ENCODE assay signal across 10 cellular contexts in the genomic region with DNA sequence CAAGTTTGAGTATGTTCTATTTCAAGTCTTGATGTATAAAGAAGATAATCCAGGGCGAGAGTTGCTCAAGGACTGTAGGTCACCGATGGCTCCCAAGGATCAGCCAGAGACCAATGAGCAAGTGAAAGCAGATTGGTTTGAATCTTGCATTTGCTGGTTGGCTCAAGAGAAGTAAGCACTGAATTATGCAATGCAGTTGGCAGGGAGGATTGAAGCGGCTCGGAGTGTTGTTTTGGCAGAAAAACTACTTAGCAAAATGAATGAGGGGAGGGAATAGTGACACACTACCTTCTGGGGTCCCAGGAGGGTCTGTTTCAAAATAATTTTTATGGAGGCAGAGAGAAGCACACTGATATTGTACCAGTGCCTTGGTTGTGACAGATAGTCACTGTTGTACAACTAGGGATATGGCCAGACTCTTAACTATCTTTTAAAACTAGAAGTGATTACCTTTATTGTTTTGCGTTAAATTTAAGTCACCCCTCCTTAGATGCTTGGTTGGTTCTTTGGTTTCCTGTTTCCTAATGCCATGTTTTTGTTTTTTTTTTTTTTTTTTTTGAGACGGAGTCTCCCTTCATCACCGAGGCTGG. TPM values are rescaled to one million over a fixed set of nuclear protein-coding genes. Genes with fewer than 3 reads are reported as not detected.
A peak's percentile ranks its signal among the peaks of the same experiment; 100 is the strongest.
DNase-seq lines count a peak whose midpoint lies in the region; ATAC-seq, FAIRE-seq and TF ChIP-seq lines count a peak whose summit lies in the region.
"Had no signal": no experiment of that assay in that cellular context is flagged by ENCODE, and none has a peak within 500 bp of the region (broad histone marks: within the 10 kb centered on the region; RNA-seq: fewer than 3 reads in every experiment).

No MANE protein-coding gene starts in this region.

- POLR2A ChIA-PET in Caco-2 (lab: Charles Lee), result no interaction called here

- TF ChIP-seq CTCF in astrocyte (IDR thresholded peaks at IDR 0.05; ENCODE audit: insufficient read depth, low read depth, low read length) (no peak), heart right ventricle (IDR thresholded peaks at IDR 0.05) (no peak), Caco-2 (IDR thresholded peaks at IDR 0.05; ENCODE audit: insufficient read depth in 1 of 2, low read depth in 1 of 2, low read length in 1 of 2, severe bottlenecking in 1 of 2, unreplicated experiment in 1 of 2) (no peak)

- FAIRE-seq in astrocyte (lab: Jason Lieb, UNC), result no peak

- H3K27ac Mint-ChIP-seq in astrocyte (ENCODE audit: unreplicated experiment) (no peak overlapping the region), Caco-2 (ENCODE audit: unreplicated experiment) (no peak overlapping the region)
- H3K27ac Mint-ChIP-seq in activated T-cell treated with anti-CD3 and anti-CD28 coated beads, Interleukin-2, amount 50 U/mL, for 72 hours, result no peak overlapping the region

- H3K27me3 Mint-ChIP-seq in astrocyte (ENCODE audit: low read depth, unreplicated experiment) (no peaks in the 10 kb centered on the region), Caco-2 (ENCODE audit: insufficient read depth, unreplicated experiment) (no peaks in the 10 kb centered on the region)
- no peaks in the 10 kb centered on the region for H3K27me3 Mint-ChIP-seq in activated T-cell treated with anti-CD3 and anti-CD28 coated beads, Interleukin-2, amount 50 U/mL, for 72 hours (ENCODE audit: low read depth)

- H3K4me2 ChIP-seq in Karpas-422 (ENCODE audit: low read depth, low read length, poor library complexity, severe bottlenecking) (no peak overlapping the region), astrocyte (ENCODE audit: low read length) (no peak overlapping the region), skeletal muscle satellite cell (ENCODE audit: low read length) (peak overlapping the region; percentile 23)

- H3K9ac ChIP-seq in Karpas-422 (ENCODE audit: low read length), result no peak overlapping the region
- no peak overlapping the region for H3K9ac ChIP-seq in astrocyte (ENCODE audit: low read length)
- no peak overlapping the region for H3K9ac ChIP-seq in skeletal muscle satellite cell (ENCODE audit: low read depth, low read length)

- H3K27ac ChIP-seq in Karpas-422 (ENCODE audit: low read length) (no peak overlapping the region), astrocyte (ENCODE audit: low read depth, low read length) (no peak overlapping the region), heart right ventricle (peak overlapping the region in 7 of 10 donors; percentile 3 to 64 (median 21))

- H3K9me3 Mint-ChIP-seq in astrocyte (ENCODE audit: unreplicated experiment) (no peaks in the 10 kb centered on the region), Caco-2 (ENCODE audit: unreplicated experiment) (no peaks in the 10 kb centered on the region)
- no peaks in the 10 kb centered on the region for H3K9me3 Mint-ChIP-seq in activated T-cell treated with anti-CD3 and anti-CD28 coated beads, Interleukin-2, amount 50 U/mL, for 72 hours

- H4K20me1 ChIP-seq in Karpas-422 (ENCODE audit: insufficient read depth, low read depth, low read length) (no peaks in the 10 kb centered on the region), astrocyte (ENCODE audit: insufficient read depth, low read length) (no peaks in the 10 kb centered on the region)

- H2AFZ ChIP-seq in Karpas-422 (ENCODE audit: low read length) (no peak overlapping the region), astrocyte (ENCODE audit: low read depth, low read length) (no peak overlapping the region)

- CTCF ChIA-PET in Caco-2 (lab: Charles Lee), result no interaction called here

- BruUV-seq in Caco-2 (replicated peaks; lab: Mats Ljungman, UMichigan), result no TSS peak

- intact Hi-C loops in heart right ventricle (cut with DNase I), result no loop called here
- intact Hi-C loops in Caco-2 (cut with micrococcal nuclease; ENCODE audit: unreplicated experiment), result no loop called here

- H3K4me3 ChIP-seq in Karpas-422 (ENCODE audit: low read length) (no peak overlapping the region), astrocyte (ENCODE audit: insufficient read depth, low read depth, low read length) (no peak overlapping the region), heart right ventricle (no peak overlapping the region), skeletal muscle satellite cell (ENCODE audit: low read length) (no peak overlapping the region), Caco-2 (ENCODE audit: low read depth, low read length) (no peak overlapping the region)

- no peak overlapping the region for H3K4me3 Mint-ChIP-seq in astrocyte (ENCODE audit: unreplicated experiment)
- H3K4me3 Mint-ChIP-seq in Caco-2 (ENCODE audit: unreplicated experiment), result no peak overlapping the region
- no peak overlapping the region for H3K4me3 Mint-ChIP-seq in activated T-cell treated with anti-CD3 and anti-CD28 coated beads, Interleukin-2, amount 50 U/mL, for 72 hours

- no peaks in the 10 kb centered on the region for H3K9me2 ChIP-seq in Karpas-422 (replicated peaks; ENCODE audit: insufficient read depth, low read length)

- DNase-seq in Karpas-422 (peak; percentile 15), astrocyte (ENCODE audit: low read depth) (peak; percentile 38), heart right ventricle (peak in 1 of 2 donors; percentile 54), NCI-H2196 (lab: John Stamatoyannopoulos, UW; ENCODE audit: unreplicated experiment) (no peak), Caco-2 (no peak), DMS79 (lab: John Stamatoyannopoulos, UW) (no peak)
- no peak for DNase-seq in activated T-cell treated with anti-CD3 and anti-CD28 coated beads, Interleukin-2, amount 50 U/mL, for 72 hours
- DNase-seq: kidney glomerular epithelial cell, retina had no signal

- no peaks in the 10 kb centered on the region for H3K36me3 ChIP-seq in Karpas-422 (ENCODE audit: insufficient read depth, low read length)
- no peaks in the 10 kb centered on the region for H3K36me3 ChIP-seq in astrocyte (ENCODE audit: insufficient read depth, low read length)
- H3K36me3 ChIP-seq in heart right ventricle, result peaks cover 0 to 6% (median 0%) of the 10 kb centered on the region in 9 donors
- no peaks in the 10 kb centered on the region for H3K36me3 ChIP-seq in skeletal muscle satellite cell (ENCODE audit: insufficient read depth, low read length)
- H3K36me3 ChIP-seq in Caco-2 (ENCODE audit: control insufficient read depth, insufficient read depth, low read length), result no peaks in the 10 kb centered on the region

- no peaks in the 10 kb centered on the region for H3K36me3 Mint-ChIP-seq in astrocyte (ENCODE audit: low read depth, unreplicated experiment)
- peaks cover 31% of the 10 kb centered on the region for H3K36me3 Mint-ChIP-seq in Caco-2 (ENCODE audit: insufficient read depth, unreplicated experiment)
- H3K36me3 Mint-ChIP-seq in activated T-cell treated with anti-CD3 and anti-CD28 coated beads, Interleukin-2, amount 50 U/mL, for 72 hours (ENCODE audit: insufficient read depth in 2 of 2), result peaks cover 0 to 1% of the 10 kb centered on the region in 2 donors

- H3K4me1 ChIP-seq in Karpas-422 (ENCODE audit: low read length) (no peaks in the 10 kb centered on the region), astrocyte (ENCODE audit: insufficient read depth, low read length) (no peaks in the 10 kb centered on the region), heart right ventricle (peaks cover 7 to 55% (median 37%) of the 10 kb centered on the region in 9 donors), skeletal muscle satellite cell (ENCODE audit: control insufficient read depth, insufficient read depth, low read length) (peaks cover 5% of the 10 kb centered on the region), Caco-2 (peaks cover 5% of the 10 kb centered on the region; the same call in 1 of the 2 replicates)

- H3K27me3 ChIP-seq in Karpas-422 (ENCODE audit: low read length), result no peaks in the 10 kb centered on the region
- H3K27me3 ChIP-seq in astrocyte (ENCODE audit: insufficient read depth, low read length), result no peaks in the 10 kb centered on the region
- no peaks in the 10 kb centered on the region for H3K27me3 ChIP-seq in heart right ventricle
- no peaks in the 10 kb centered on the region for H3K27me3 ChIP-seq in skeletal muscle satellite cell (ENCODE audit: control insufficient read depth, insufficient read depth, low read length)
- H3K27me3 ChIP-seq in Caco-2 (replicated peaks; ENCODE audit: control insufficient read depth, insufficient read depth, low read length), result no peaks in the 10 kb centered on the region

- 30 to 53% methylated on average over 7 of the region's 7 CpGs for WGBS in heart right ventricle, 2 donors

- H3K4me1 Mint-ChIP-seq in astrocyte (ENCODE audit: low read depth, unreplicated experiment) (no peaks in the 10 kb centered on the region), Caco-2 (ENCODE audit: low read depth, unreplicated experiment) (no peaks in the 10 kb centered on the region)
- H3K4me1 Mint-ChIP-seq in activated T-cell treated with anti-CD3 and anti-CD28 coated beads, Interleukin-2, amount 50 U/mL, for 72 hours (ENCODE audit: low read depth), result no peaks in the 10 kb centered on the region

- H3K79me2 ChIP-seq in Karpas-422 (ENCODE audit: low read length) (no peaks in the 10 kb centered on the region), astrocyte (ENCODE audit: insufficient read depth, low read length) (peaks cover 4% of the 10 kb centered on the region)

- ATAC-seq in heart right ventricle, result peak; percentile 43 to 93 (median 75)
- ATAC-seq in activated T-cell treated with anti-CD3 and anti-CD28 coated beads, Interleukin-2, amount 50 U/mL, for 72 hours (replicated peaks in 1 of 2), result no peak

- H3K9me3 ChIP-seq in Karpas-422 (ENCODE audit: low read length) (no peaks in the 10 kb centered on the region), astrocyte (ENCODE audit: insufficient read depth, low read depth, low read length) (no peaks in the 10 kb centered on the region), heart right ventricle (no peaks in the 10 kb centered on the region), skeletal muscle satellite cell (replicated peaks; ENCODE audit: low read length) (no peaks in the 10 kb centered on the region), Caco-2 (no peaks in the 10 kb centered on the region)

RNA-seq across cellular contexts. Expression of a gene that starts 15.7 kb away (rescaled TPM):
- total RNA-seq in Karpas-422 (2014; rRNA removed; shearing (Covaris generic); ENCODE audit: low replicate concordance), result 0.15 and 2.4 TPM in 2 replicates
- total RNA-seq in astrocyte (13.3 and 15.5 TPM in 2 replicates), heart right ventricle (10 to 100 TPM; 19.0 to 47.1 (median 27.1) TPM), Caco-2 (2022) (41.7 and 42.0 TPM in 2 replicates)
- polyA plus RNA-seq in heart right ventricle, result 10 to 100 TPM in 1 of 2 donors, 1 to 10 TPM in 1; 6.9 to 19.6 TPM
- 35.5 and 45.4 TPM in 2 replicates for total RNA-seq in skeletal muscle satellite cell (2012; rRNA removed)
- 1 to 10 TPM in 1 of 2 donors, under 1 TPM in 1; 0.91 to 3.5 TPM for total RNA-seq in activated T-cell treated with anti-CD3 and anti-CD28 coated beads, Interleukin-2, amount 50 U/mL, for 72 hours

Comparison
In these comparisons a context has a peak if more than half of its experiments do, and no peak if none do; other contexts are left out.
1. DNase-seq: peak in Karpas-422 (single experiment) and astrocyte (single experiment); none in NCI-H2196 (single experiment), Caco-2 (0 of 2), DMS79 (single experiment) and activated T-cell treated with anti-CD3 and anti-CD28 coated beads, Interleukin-2, amount 50 U/mL, for 72 hours (0 of 2).
2. H3K27ac ChIP-seq: peak in heart right ventricle (7 of 10); none in Karpas-422 (single experiment) and astrocyte (single experiment).
3. ATAC-seq: peak in heart right ventricle (8 of 8); none in activated T-cell treated with anti-CD3 and anti-CD28 coated beads, Interleukin-2, amount 50 U/mL, for 72 hours (0 of 2).